ENCODE assay signal across 2 cellular contexts in the genomic region with DNA sequence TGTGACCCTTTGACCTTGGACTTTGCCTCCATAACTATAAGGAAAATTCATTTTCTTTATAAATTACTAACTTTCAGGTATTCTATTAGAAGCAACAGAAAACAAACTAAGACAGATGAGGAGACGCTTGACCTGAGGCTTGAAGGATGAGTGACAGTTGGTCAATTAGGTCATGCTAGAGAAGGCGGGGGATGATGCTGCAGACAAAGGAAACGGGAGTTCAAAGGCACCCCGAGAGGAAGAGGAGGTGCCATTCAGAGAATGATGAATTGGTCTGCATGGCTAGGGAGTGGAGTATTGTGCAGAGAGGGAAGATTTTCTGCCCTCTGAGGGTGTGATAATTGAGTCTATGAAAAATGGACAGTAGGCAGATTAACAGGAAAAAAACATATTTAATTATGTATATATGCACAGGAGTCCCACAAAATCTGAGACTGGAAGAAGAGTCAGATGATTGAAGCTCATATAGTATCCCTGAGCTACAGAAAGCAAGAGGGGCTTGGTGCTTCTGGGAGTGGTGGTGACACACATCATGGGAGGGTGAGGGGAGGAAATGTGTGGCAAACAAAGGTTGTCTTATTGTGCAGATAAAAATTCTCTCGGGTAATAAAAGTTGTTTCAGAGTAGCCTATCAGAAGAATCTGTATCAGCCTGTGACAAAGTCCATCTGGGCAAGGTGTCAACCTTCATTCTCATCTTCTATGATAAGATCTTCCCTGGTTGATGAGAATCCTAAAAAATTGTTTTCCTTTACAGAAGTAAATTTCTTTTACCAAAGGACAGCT.
TF ChIP-seq lines count a peak whose summit lies in the region.

No MANE protein-coding gene starts in this region.

TF ChIP-seq in HEK293T, 16 proteins besides CTCF, POLR2A, EP300 and RAD21 (continued from another document):
- TF ChIP-seq PKNOX1 (IDR thresholded peaks at IDR 0.05) (peak; percentile 18; the same call in 1 of the 2 replicates), ELF4 (IDR thresholded peaks at IDR 0.05) (no peak), SP1 (IDR thresholded peaks at IDR 0.05) (no peak)
TF ChIP-seq in HEK293T: peak in this region for 1.

TF ChIP-seq in GM12878, 131 proteins besides CTCF, POLR2A, EP300 and RAD21 (continued from another document):
- 0 out of 2 replicates have a peak, but pooled peaks have one; percentile 25 for TF ChIP-seq NR2F1 (conservative IDR thresholded peaks at IDR 0.05)
- TF ChIP-seq PKNOX1 (IDR thresholded peaks at IDR 0.05), result peak; percentile 76
